Comparison of ENCODE assay signal across 8 cellular contexts in genomic region chr20:62860924-62861691, GRCh38. TPM values are rescaled to one million over a fixed set of nuclear protein-coding genes. Genes with fewer than 3 reads are reported as not detected.
DNase-seq lines count a peak whose midpoint lies in the region; ATAC-seq and FAIRE-seq lines count a peak whose summit lies in the region.

No MANE protein-coding gene starts in this region.

- peaks cover 0 to 4% of the 10 kb centered on the region in 2 donors for H3K4me1 ChIP-seq in small intestine (ENCODE audit: control insufficient read depth in 2 of 2, insufficient read depth in 1 of 2, low read depth in 1 of 2, low read length in 1 of 2)

- H3K27ac ChIP-seq in small intestine (ENCODE audit: low read depth in 1 of 2, low read length in 1 of 2): peak overlapping the region in 1 of 2 donors; percentile 60

- intact Hi-C loops in activated T-helper 1 cell treated with anti-CD3 and anti-CD28 coated beads, Interleukin-12 subunit alpha, Interleukin-12 subunit beta, Interleukin-2, Interleukin-4 antibody, amounts not matched to agents 30 ng/mL and 10 ng/mL and 1 ng/mL, durations not matched to agents 14 hours and 24 hours and 36 hours (cut with micrococcal nuclease): loop anchor here (1.0 to 5.0 kb wide), 3 partner anchors 67 to 454 kb away; partner anchors contain the start of genes CABLES2 and GID8
- intact Hi-C loops in left ventricle myocardium superior (cut with micrococcal nuclease): no loop called here

- H3K27me3 ChIP-seq in MG63 (no peaks in the 10 kb centered on the region), small intestine (ENCODE audit: control insufficient read depth in 2 of 2, insufficient read depth in 2 of 2, low read length in 2 of 2) (peaks cover 0 to 2% of the 10 kb centered on the region in 2 donors)

- peak; percentile 37 for ATAC-seq in GM21825 (IDR thresholded peaks at IDR 0.05; ENCODE audit: unreplicated experiment)
- no peak for ATAC-seq in left ventricle myocardium superior
- ATAC-seq in GM18519 (IDR thresholded peaks at IDR 0.05; ENCODE audit: low FRiP score, unreplicated experiment): no peak

- H3K36me3 Mint-ChIP-seq in activated T-helper 1 cell treated with anti-CD3 and anti-CD28 coated beads, Interleukin-12 subunit alpha, Interleukin-12 subunit beta, Interleukin-2, Interleukin-4 antibody, amounts not matched to agents 30 ng/mL and 10 ng/mL and 1 ng/mL, durations not matched to agents 14 hours and 24 hours and 36 hours (ENCODE audit: low read depth): peaks cover 12% of the 10 kb centered on the region

- peak; percentile 53 for DNase-seq in Daoy (ENCODE audit: low read depth)
- DNase-seq in MG63: peak; percentile 46
- peak; percentile 32 for DNase-seq in activated T-helper 1 cell treated with anti-CD3 and anti-CD28 coated beads, Interleukin-12 subunit alpha, Interleukin-12 subunit beta, Interleukin-2, Interleukin-4 antibody, amounts not matched to agents 30 ng/mL and 10 ng/mL and 1 ng/mL, durations not matched to agents 14 hours and 24 hours and 36 hours (ENCODE audit: low spot score)
- peak; percentile 53 for DNase-seq in left ventricle myocardium superior
- no peak for DNase-seq in small intestine
- no peak for DNase-seq in hepatic stellate cell (ENCODE audit: low spot score)

- H3K36me3 ChIP-seq in MG63 (peaks cover 28% of the 10 kb centered on the region), small intestine (ENCODE audit: control insufficient read depth in 2 of 2, insufficient read depth in 2 of 2, low read length in 2 of 2) (no peaks in the 10 kb centered on the region)

- peaks cover 8% of the 10 kb centered on the region for H3K9me3 ChIP-seq in MG63
- H3K9me3 ChIP-seq in small intestine (ENCODE audit: control insufficient read depth, low read depth): no peaks in the 10 kb centered on the region

- WGBS in small intestine, 3 donors: 1% methylated on average over 44 to 129 of the region's 129 CpGs

- H3K9me3 Mint-ChIP-seq in activated T-helper 1 cell treated with anti-CD3 and anti-CD28 coated beads, Interleukin-12 subunit alpha, Interleukin-12 subunit beta, Interleukin-2, Interleukin-4 antibody, amounts not matched to agents 30 ng/mL and 10 ng/mL and 1 ng/mL, durations not matched to agents 14 hours and 24 hours and 36 hours: no peaks in the 10 kb centered on the region

- peaks cover 6% of the 10 kb centered on the region for H3K4me1 Mint-ChIP-seq in activated T-helper 1 cell treated with anti-CD3 and anti-CD28 coated beads, Interleukin-12 subunit alpha, Interleukin-12 subunit beta, Interleukin-2, Interleukin-4 antibody, amounts not matched to agents 30 ng/mL and 10 ng/mL and 1 ng/mL, durations not matched to agents 14 hours and 24 hours and 36 hours (ENCODE audit: low read depth)

- H3K4me3 ChIP-seq in MG63 (peak overlapping the region; percentile 63), small intestine (ENCODE audit: low read depth in 1 of 2, low read length in 2 of 2) (peak overlapping the region; percentile 45 to 72)

- H3K27ac Mint-ChIP-seq in activated T-helper 1 cell treated with anti-CD3 and anti-CD28 coated beads, Interleukin-12 subunit alpha, Interleukin-12 subunit beta, Interleukin-2, Interleukin-4 antibody, amounts not matched to agents 30 ng/mL and 10 ng/mL and 1 ng/mL, durations not matched to agents 14 hours and 24 hours and 36 hours: no peak overlapping the region

- no peak overlapping the region for H3K4me3 Mint-ChIP-seq in activated T-helper 1 cell treated with anti-CD3 and anti-CD28 coated beads, Interleukin-12 subunit alpha, Interleukin-12 subunit beta, Interleukin-2, Interleukin-4 antibody, amounts not matched to agents 30 ng/mL and 10 ng/mL and 1 ng/mL, durations not matched to agents 14 hours and 24 hours and 36 hours

- peaks cover 27% of the 10 kb centered on the region for H3K27me3 Mint-ChIP-seq in activated T-helper 1 cell treated with anti-CD3 and anti-CD28 coated beads, Interleukin-12 subunit alpha, Interleukin-12 subunit beta, Interleukin-2, Interleukin-4 antibody, amounts not matched to agents 30 ng/mL and 10 ng/mL and 1 ng/mL, durations not matched to agents 14 hours and 24 hours and 36 hours (ENCODE audit: insufficient read depth)

- no peak for FAIRE-seq in small intestine (lab: Jason Lieb, UNC)

RNA-seq across cellular contexts. Expression of gene TCFL5, which starts 0.5 kb away (rescaled TPM):
- total RNA-seq in Daoy (2014; rRNA removed; shearing (Covaris generic)): 11.7 and 12.6 TPM in 2 replicates
- total RNA-seq in MG63 (2014; rRNA removed; shearing (Covaris generic); ENCODE audit: low replicate concordance): 16.0 and 25.4 TPM in 2 replicates
- 5.7 and 5.8 TPM in 2 replicates for total RNA-seq in activated T-helper 1 cell treated with anti-CD3 and anti-CD28 coated beads, Interleukin-12 subunit alpha, Interleukin-12 subunit beta, Interleukin-2, Interleukin-4 antibody, amounts not matched to agents 30 ng/mL and 10 ng/mL and 1 ng/mL, durations not matched to agents 14 hours and 24 hours and 36 hours
- 6.1 TPM for total RNA-seq in left ventricle myocardium superior
- polyA plus RNA-seq in small intestine: 1 to 10 TPM; 4.5 to 5.7 (median 4.7) TPM

RNA-seq across cellular contexts. Expression of gene COL9A3, which starts 44.3 kb away (rescaled TPM):
- total RNA-seq in Daoy (2014; rRNA removed; shearing (Covaris generic)): 0.97 and 6.1 TPM in 2 replicates
- total RNA-seq in MG63 (2014; rRNA removed; shearing (Covaris generic); ENCODE audit: low replicate concordance): 2.8 TPM in 1 of 2 replicates, not detected in the other
- total RNA-seq in activated T-helper 1 cell treated with anti-CD3 and anti-CD28 coated beads, Interleukin-12 subunit alpha, Interleukin-12 subunit beta, Interleukin-2, Interleukin-4 antibody, amounts not matched to agents 30 ng/mL and 10 ng/mL and 1 ng/mL, durations not matched to agents 14 hours and 24 hours and 36 hours: not detected in 2 replicates
- 2.9 TPM for total RNA-seq in left ventricle myocardium superior
- 10 to 100 TPM in 1 of 3 donors, 1 to 10 TPM in 2; 5.1 to 12.7 (median 6.7) TPM for polyA plus RNA-seq in small intestine

RNA-seq across cellular contexts. Expression of gene OGFR, which starts 56.5 kb away (rescaled TPM):
- total RNA-seq in Daoy (2014; rRNA removed; shearing (Covaris generic)): 44.2 and 55.0 TPM in 2 replicates
- total RNA-seq in MG63 (2014; rRNA removed; shearing (Covaris generic); ENCODE audit: low replicate concordance): 67.7 and 72.3 TPM in 2 replicates
- 51.2 and 56.4 TPM in 2 replicates for total RNA-seq in activated T-helper 1 cell treated with anti-CD3 and anti-CD28 coated beads, Interleukin-12 subunit alpha, Interleukin-12 subunit beta, Interleukin-2, Interleukin-4 antibody, amounts not matched to agents 30 ng/mL and 10 ng/mL and 1 ng/mL, durations not matched to agents 14 hours and 24 hours and 36 hours
- total RNA-seq in left ventricle myocardium superior: 21.0 TPM
- 10 to 100 TPM; 46.6 to 88.3 (median 85.9) TPM for polyA plus RNA-seq in small intestine

Comparison
In these comparisons a context has a peak if more than half of its experiments do, and no peak if none do; other contexts are left out.
1. DNase-seq: peak in Daoy (single experiment), MG63 (single experiment), activated T-helper 1 cell treated with anti-CD3 and anti-CD28 coated beads, Interleukin-12 subunit alpha, Interleukin-12 subunit beta, Interleukin-2, Interleukin-4 antibody, amounts not matched to agents 30 ng/mL and 10 ng/mL and 1 ng/mL, durations not matched to agents 14 hours and 24 hours and 36 hours (single experiment) and left ventricle myocardium superior (single experiment); none in small intestine (single experiment) and hepatic stellate cell (single experiment).